10 cellular contexts compared by ENCODE assay signal in genomic region chr6:64520050-64520449, GRCh38.
DNase-seq lines count a peak whose midpoint lies in the region.
"Had no signal": no experiment of that assay in that cellular context is flagged by ENCODE, and none has a peak within 500 bp of the region (broad histone marks: within the 10 kb centered on the region; RNA-seq: fewer than 3 reads in every experiment).

No MANE protein-coding gene starts in this region.

- in situ Hi-C loops in KBM-7 (cut with MboI; ENCODE audit: low pct_unique_long_range_greater_than_20kb, low sequenced_read_pairs) = no loop called here

- DNase-seq in SIG-M5 treated with dmso at 0.1 percent for 504 hours (lab: John Stamatoyannopoulos, UW; ENCODE audit: unreplicated experiment) = peak; percentile 6
- no peak for DNase-seq in SIG-M5 (lab: John Stamatoyannopoulos, UW)
- DNase-seq in KBM-7 = peak; percentile 56
- peak; percentile 55 for DNase-seq in dedifferentiated amniotic fluid mesenchymal stem cell (ENCODE audit: extremely low spot score)
- DNase-seq in superior temporal gyrus (ENCODE audit: extremely low spot score) = peak; percentile 46
- no peak for DNase-seq in activated CD8-positive, alpha-beta memory T cell treated with anti-CD3 and anti-CD28 coated beads, Interleukin-2, amount 50 U/mL, for 48 hours
- no peak for DNase-seq in NCI-H2081 (lab: John Stamatoyannopoulos, UW)
- DNase-seq in stimulated activated CD8-positive, alpha-beta memory T cell treated with anti-CD3 and anti-CD28 coated beads, Interleukin-4, amount 100 ng/mL, for 48 hours = no peak
- DNase-seq: activated CD8-positive, alpha-beta memory T cell treated with anti-CD3 and anti-CD28 coated beads, Interleukin-2, amount 10 ng/mL, durations not matched to agents 7 days and 5 days; left cardiac atrium had no signal

Comparison
In these comparisons a context has a peak if more than half of its experiments do, and no peak if none do; other contexts are left out.
1. DNase-seq: peak in SIG-M5 treated with dmso at 0.1 percent for 504 hours (single experiment), KBM-7 (single experiment), dedifferentiated amniotic fluid mesenchymal stem cell (single experiment) and superior temporal gyrus (single experiment); none in SIG-M5 (single experiment), activated CD8-positive, alpha-beta memory T cell treated with anti-CD3 and anti-CD28 coated beads, Interleukin-2, amount 50 U/mL, for 48 hours (single experiment), NCI-H2081 (0 of 2) and stimulated activated CD8-positive, alpha-beta memory T cell treated with anti-CD3 and anti-CD28 coated beads, Interleukin-4, amount 100 ng/mL, for 48 hours (single experiment).